1 cellular context compared by ENCODE assay signal in the genomic region with DNA sequence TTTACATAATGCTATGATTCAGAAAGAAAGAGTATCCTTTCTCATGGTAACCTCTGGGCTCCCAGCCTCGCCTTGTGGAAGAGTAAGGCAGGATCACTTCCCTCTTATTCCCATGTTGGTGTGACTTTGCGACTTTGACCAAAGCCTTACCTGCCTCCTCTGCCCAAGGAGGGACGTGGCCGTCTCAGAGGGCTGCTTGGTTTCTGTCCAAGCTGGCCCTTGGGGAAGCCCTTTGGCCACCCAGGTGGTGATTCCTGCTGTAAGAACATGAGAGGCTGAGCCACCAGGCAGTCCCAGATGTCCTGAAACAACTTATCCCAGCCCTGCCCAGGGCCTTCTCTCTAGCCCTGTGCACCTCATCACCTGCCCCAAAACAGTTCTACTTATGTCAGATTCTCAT.
TF ChIP-seq lines count a peak whose summit lies in the region.

No MANE protein-coding gene starts in this region.

TF ChIP-seq in HepG2, 621 proteins besides CTCF, POLR2A, EP300 and RAD21:
- TF ChIP-seq, protein P1, sequence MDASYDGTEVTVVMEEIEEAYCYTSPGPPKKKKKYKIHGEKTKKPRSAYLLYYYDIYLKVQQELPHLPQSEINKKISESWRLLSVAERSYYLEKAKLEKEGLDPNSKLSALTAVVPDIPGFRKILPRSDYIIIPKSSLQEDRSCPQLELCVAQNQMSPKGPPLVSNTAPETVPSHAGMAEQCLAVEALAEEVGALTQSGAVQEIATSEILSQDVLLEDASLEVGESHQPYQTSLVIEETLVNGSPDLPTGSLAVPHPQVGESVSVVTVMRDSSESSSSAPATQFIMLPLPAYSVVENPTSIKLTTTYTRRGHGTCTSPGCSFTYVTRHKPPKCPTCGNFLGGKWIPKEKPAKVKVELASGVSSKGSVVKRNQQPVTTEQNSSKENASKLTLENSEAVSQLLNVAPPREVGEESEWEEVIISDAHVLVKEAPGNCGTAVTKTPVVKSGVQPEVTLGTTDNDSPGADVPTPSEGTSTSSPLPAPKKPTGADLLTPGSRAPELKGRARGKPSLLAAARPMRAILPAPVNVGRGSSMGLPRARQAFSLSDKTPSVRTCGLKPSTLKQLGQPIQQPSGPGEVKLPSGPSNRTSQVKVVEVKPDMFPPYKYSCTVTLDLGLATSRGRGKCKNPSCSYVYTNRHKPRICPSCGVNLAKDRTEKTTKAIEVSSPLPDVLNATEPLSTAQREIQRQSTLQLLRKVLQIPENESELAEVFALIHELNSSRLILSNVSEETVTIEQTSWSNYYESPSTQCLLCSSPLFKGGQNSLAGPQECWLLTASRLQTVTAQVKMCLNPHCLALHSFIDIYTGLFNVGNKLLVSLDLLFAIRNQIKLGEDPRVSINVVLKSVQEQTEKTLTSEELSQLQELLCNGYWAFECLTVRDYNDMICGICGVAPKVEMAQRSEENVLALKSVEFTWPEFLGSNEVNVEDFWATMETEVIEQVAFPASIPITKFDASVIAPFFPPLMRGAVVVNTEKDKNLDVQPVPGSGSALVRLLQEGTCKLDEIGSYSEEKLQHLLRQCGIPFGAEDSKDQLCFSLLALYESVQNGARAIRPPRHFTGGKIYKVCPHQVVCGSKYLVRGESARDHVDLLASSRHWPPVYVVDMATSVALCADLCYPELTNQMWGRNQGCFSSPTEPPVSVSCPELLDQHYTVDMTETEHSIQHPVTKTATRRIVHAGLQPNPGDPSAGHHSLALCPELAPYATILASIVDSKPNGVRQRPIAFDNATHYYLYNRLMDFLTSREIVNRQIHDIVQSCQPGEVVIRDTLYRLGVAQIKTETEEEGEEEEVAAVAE (CRISPR knock-in tag; IDR thresholded peaks at IDR 0.05; ENCODE audit: borderline replicate concordance): no peak
- TF ChIP-seq ATF1 (CRISPR knock-in tag; IDR thresholded peaks at IDR 0.05) (no peak), ZNF138 (CRISPR knock-in tag; IDR thresholded peaks at IDR 0.05; ENCODE audit: low read depth) (no peak), SALL1 (CRISPR knock-in tag; IDR thresholded peaks at IDR 0.05) (no peak), NFE2L2 (IDR thresholded peaks at IDR 0.05; ENCODE audit: low read length) (no peak), TCF7L2 (IDR thresholded peaks at IDR 0.05; ENCODE audit: low read depth, low read length) (no peak), ZBTB3 (CRISPR knock-in tag; IDR thresholded peaks at IDR 0.05; ENCODE audit: borderline replicate concordance, low read depth) (no peak), ATM (IDR thresholded peaks at IDR 0.05; ENCODE audit: borderline replicate concordance) (no peak), FUBP1 (CRISPR knock-in tag; IDR thresholded peaks at IDR 0.05; ENCODE audit: borderline replicate concordance) (no peak)
- TF ChIP-seq, protein P2, sequence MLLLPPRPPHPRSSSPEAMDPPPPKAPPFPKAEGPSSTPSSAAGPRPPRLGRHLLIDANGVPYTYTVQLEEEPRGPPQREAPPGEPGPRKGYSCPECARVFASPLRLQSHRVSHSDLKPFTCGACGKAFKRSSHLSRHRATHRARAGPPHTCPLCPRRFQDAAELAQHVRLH (CRISPR knock-in tag; IDR thresholded peaks at IDR 0.05; ENCODE audit: borderline replicate concordance, low read depth): no peak
